ENCODE assay signal across 10 cellular contexts in genomic region chr1:58883888-58884482, GRCh38.
DNase-seq lines count a peak whose midpoint lies in the region; ATAC-seq and TF ChIP-seq lines count a peak whose summit lies in the region.
"Had no signal": no experiment of that assay in that cellular context is flagged by ENCODE, and none has a peak within 500 bp of the region (broad histone marks: within the 10 kb centered on the region; RNA-seq: fewer than 3 reads in every experiment).

No MANE protein-coding gene starts in this region.

- in situ Hi-C loops in HAP-1 (cut with MboI; ENCODE audit: low sequenced_read_pairs): no loop called here

- no peak overlapping the region for H3K4me3 ChIP-seq in ascending aorta
- no peak overlapping the region for H3K4me3 ChIP-seq in muscle layer of duodenum (ENCODE audit: low read depth in 1 of 2, low read length in 2 of 2)
- no peak overlapping the region for H3K4me3 ChIP-seq in CD4-positive, alpha-beta memory T cell (ENCODE audit: low read length in 2 of 2)
- no peak overlapping the region for H3K4me3 ChIP-seq in HAP-1
- H3K4me3 ChIP-seq: MG63 had no signal

- TF ChIP-seq CTCF in ascending aorta (IDR thresholded peaks at IDR 0.05): no peak
- TF ChIP-seq CTCF in CD4-positive, alpha-beta T cell (IDR thresholded peaks at IDR 0.05): no peak

- no peak overlapping the region for H3K27ac Mint-ChIP-seq in CD4-positive, alpha-beta memory T cell
- no peak overlapping the region for H3K27ac Mint-ChIP-seq in CD4-positive, alpha-beta T cell

- H3K9me3 ChIP-seq in ascending aorta (no peaks in the 10 kb centered on the region), muscle layer of duodenum (ENCODE audit: control insufficient read depth in 1 of 2, low read length in 2 of 2) (no peaks in the 10 kb centered on the region), HAP-1 (no peaks in the 10 kb centered on the region)
- H3K9me3 ChIP-seq in CD4-positive, alpha-beta memory T cell (ENCODE audit: control insufficient read depth in 1 of 2, low read length in 2 of 2): no peaks in the 10 kb centered on the region
- no peaks in the 10 kb centered on the region for H3K9me3 ChIP-seq in CD4-positive, alpha-beta T cell (ENCODE audit: control insufficient read depth, low read length)
- H3K9me3 ChIP-seq: MG63 had no signal

- no peak overlapping the region for H3K4me3 Mint-ChIP-seq in CD4-positive, alpha-beta memory T cell
- no peak overlapping the region for H3K4me3 Mint-ChIP-seq in CD4-positive, alpha-beta T cell
- H3K4me3 Mint-ChIP-seq: activated naive CD8-positive, alpha-beta T cell treated with anti-CD3 and anti-CD28 coated beads, Interleukin-2, amount 10 ng/mL, durations not matched to agents 7 days and 5 days had no signal

- peaks cover 15 to 29% (median 23%) of the 10 kb centered on the region in 4 donors for H3K4me1 Mint-ChIP-seq in CD4-positive, alpha-beta memory T cell
- peaks cover 41% of the 10 kb centered on the region for H3K4me1 Mint-ChIP-seq in CD4-positive, alpha-beta T cell (ENCODE audit: low read depth)

- peaks cover 0 to 2% of the 10 kb centered on the region in 2 donors for H3K27me3 Mint-ChIP-seq in CD4-positive, alpha-beta memory T cell
- no peaks in the 10 kb centered on the region for H3K27me3 Mint-ChIP-seq in CD4-positive, alpha-beta T cell
- H3K27me3 Mint-ChIP-seq: activated naive CD8-positive, alpha-beta T cell treated with anti-CD3 and anti-CD28 coated beads, Interleukin-2, amount 10 ng/mL, durations not matched to agents 7 days and 5 days had no signal

- peaks cover 13 to 35% of the 10 kb centered on the region in 2 donors for H3K4me1 ChIP-seq in ascending aorta
- H3K4me1 ChIP-seq in muscle layer of duodenum (ENCODE audit: control insufficient read depth in 1 of 2, insufficient read depth in 2 of 2, low read length in 2 of 2): peaks cover 13 to 19% of the 10 kb centered on the region in 2 donors
- H3K4me1 ChIP-seq in CD4-positive, alpha-beta memory T cell (ENCODE audit: insufficient read depth, low read length): peaks cover 23% of the 10 kb centered on the region
- no peaks in the 10 kb centered on the region for H3K4me1 ChIP-seq in HAP-1

- POLR2A ChIA-PET in CD4-positive, alpha-beta memory T cell (lab: Charles Lee; ENCODE audit: partially characterized antibody): no interaction called here
- POLR2A ChIA-PET in CD4-positive, alpha-beta T cell (lab: Charles Lee): interaction anchor here (1.4 kb wide), 1 partner anchor 26 kb away, joined by 4 read pairs; no protein-coding TSS in a partner anchor

- ATAC-seq in GM18505 (IDR thresholded peaks at IDR 0.05; ENCODE audit: unreplicated experiment) (peak; percentile 75), HG03432 (IDR thresholded peaks at IDR 0.05; ENCODE audit: unreplicated experiment) (peak; percentile 64)
- ATAC-seq in CD4-positive, alpha-beta T cell (ENCODE audit: poor library complexity): no peak

- H3K27me3 ChIP-seq in ascending aorta (no peaks in the 10 kb centered on the region), muscle layer of duodenum (ENCODE audit: low read depth, low read length) (no peaks in the 10 kb centered on the region), HAP-1 (ENCODE audit: low read depth) (no peaks in the 10 kb centered on the region)
- H3K27me3 ChIP-seq in CD4-positive, alpha-beta memory T cell (ENCODE audit: insufficient read depth, low read length): no peaks in the 10 kb centered on the region
- H3K27me3 ChIP-seq in CD4-positive, alpha-beta T cell (ENCODE audit: control insufficient read depth, insufficient read depth, low read length): no peaks in the 10 kb centered on the region
- H3K27me3 ChIP-seq: MG63 had no signal

- TF ChIP-seq POLR2A in GM18505 (IDR thresholded peaks at IDR 0.05; ENCODE audit: borderline replicate concordance, extremely low read depth, insufficient read depth, insufficient read length): no peak

- H3K36me3 ChIP-seq in ascending aorta (no peaks in the 10 kb centered on the region), muscle layer of duodenum (ENCODE audit: control insufficient read depth in 1 of 2, insufficient read depth in 2 of 2, low read length in 2 of 2) (no peaks in the 10 kb centered on the region), HAP-1 (replicated peaks) (no peaks in the 10 kb centered on the region)
- no peaks in the 10 kb centered on the region for H3K36me3 ChIP-seq in CD4-positive, alpha-beta memory T cell (ENCODE audit: insufficient read depth, low read length)
- H3K36me3 ChIP-seq: MG63 had no signal

- DNase-seq in ascending aorta (ENCODE audit: low spot score in 2 of 2): no peak
- DNase-seq in CD4-positive, alpha-beta memory T cell: no peak
- no peak for DNase-seq in CD4-positive, alpha-beta T cell
- DNase-seq in hepatic stellate cell (ENCODE audit: low spot score): no peak
- DNase-seq in HAP-1 (ENCODE audit: low spot score in 2 of 2): no peak
- DNase-seq: activated naive CD8-positive, alpha-beta T cell treated with anti-CD3 and anti-CD28 coated beads, Interleukin-2, amount 10 ng/mL, durations not matched to agents 7 days and 5 days had no signal

- H3K36me3 Mint-ChIP-seq in CD4-positive, alpha-beta memory T cell: no peaks in the 10 kb centered on the region
- H3K36me3 Mint-ChIP-seq in CD4-positive, alpha-beta T cell (ENCODE audit: low read depth): no peaks in the 10 kb centered on the region

- no peaks in the 10 kb centered on the region for H3K9me3 Mint-ChIP-seq in CD4-positive, alpha-beta memory T cell
- H3K9me3 Mint-ChIP-seq in CD4-positive, alpha-beta T cell: no peaks in the 10 kb centered on the region

- intact Hi-C loops in ascending aorta (cut with DNase I): loop anchor here (5.0 kb wide), 1 partner anchor 548 kb away; no protein-coding TSS in a partner anchor
- intact Hi-C loops in CD4-positive, alpha-beta memory T cell (cut with micrococcal nuclease): no loop called here
- intact Hi-C loops in CD4-positive, alpha-beta T cell (cut with DNase I, micrococcal nuclease): no loop called here

- CTCF ChIA-PET in CD4-positive, alpha-beta memory T cell (lab: Charles Lee; ENCODE audit: partially characterized antibody): no interaction called here
- CTCF ChIA-PET in CD4-positive, alpha-beta T cell (lab: Charles Lee): no interaction called here

- H3K27ac ChIP-seq in ascending aorta (peak overlapping the region; percentile 77 to 91), muscle layer of duodenum (ENCODE audit: low read length) (peak overlapping the region; percentile 82)
- no peak overlapping the region for H3K27ac ChIP-seq in CD4-positive, alpha-beta memory T cell (ENCODE audit: low read depth, low read length)
- H3K27ac ChIP-seq in CD4-positive, alpha-beta T cell (ENCODE audit: low read depth, low read length): no peak overlapping the region

Comparison
In these comparisons a context has a peak if more than half of its experiments do, and no peak if none do; other contexts are left out.
1. H3K27ac ChIP-seq: peak in ascending aorta (2 of 2) and muscle layer of duodenum (single experiment); none in CD4-positive, alpha-beta memory T cell (single experiment) and CD4-positive, alpha-beta T cell (single experiment).